ENCODE assay signal across 4 cellular contexts in genomic region chr20:42319614-42320013, GRCh38.
"Had no signal": no experiment of that assay in that cellular context is flagged by ENCODE, and none has a peak within 500 bp of the region (broad histone marks: within the 10 kb centered on the region; RNA-seq: fewer than 3 reads in every experiment).

No MANE protein-coding gene starts in this region.

- H3K4me3 ChIP-seq: GM23248 had no signal

- H3K27ac ChIP-seq: GM23248 had no signal

- H2AFZ ChIP-seq: GM23248 had no signal

- H3K4me3 Mint-ChIP-seq: H9 had no signal

- H3K27ac Mint-ChIP-seq: H9 had no signal

- H3K9ac ChIP-seq: GM23248 had no signal

- DNase-seq: GM23248, H9, HCEC 1CT, IMR-90 had no signal
